10 cellular contexts compared by ENCODE assay signal in the genomic region with DNA sequence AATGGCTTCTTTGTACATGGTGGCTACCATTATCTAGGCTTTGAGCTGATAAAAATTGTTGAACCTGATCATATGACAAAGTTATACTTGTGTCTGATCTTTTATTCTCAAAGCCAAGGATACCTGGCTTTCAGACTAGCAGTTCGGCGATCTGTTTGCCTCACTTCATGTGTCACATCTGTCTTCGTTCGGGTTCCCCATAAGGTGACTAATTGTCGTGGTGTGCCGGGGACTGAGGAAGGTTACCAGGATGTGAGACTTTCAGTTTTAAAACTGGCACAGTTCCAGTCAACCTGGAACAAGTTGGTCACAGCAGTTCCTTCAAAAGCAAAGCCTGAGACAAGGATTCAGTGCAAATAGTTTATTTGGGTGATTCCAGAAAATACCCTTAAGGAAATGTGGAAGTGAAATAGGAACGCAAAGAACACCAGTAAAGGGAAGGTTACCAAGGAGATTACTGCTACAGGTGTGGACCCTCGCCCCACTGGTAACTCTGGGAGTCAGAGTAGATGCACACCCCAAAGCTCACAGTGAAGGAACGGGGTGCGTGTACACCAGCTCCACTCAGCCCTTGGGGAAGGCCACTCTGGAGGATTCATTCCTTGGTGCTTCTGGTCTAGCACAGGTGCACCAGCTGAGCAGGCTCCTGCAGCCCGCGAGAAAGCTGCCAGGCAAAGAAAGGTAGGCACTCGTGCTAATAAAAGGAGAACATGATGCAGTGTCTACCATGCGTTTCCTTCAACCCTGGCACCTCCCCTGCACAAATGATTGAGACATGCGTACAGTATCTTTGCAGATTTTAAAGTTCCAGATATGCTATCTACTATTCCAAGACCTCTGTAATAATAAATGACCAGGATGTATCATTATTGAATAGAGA.
DNase-seq lines count a peak whose midpoint lies in the region; ATAC-seq lines count a peak whose summit lies in the region.
"Had no signal": no experiment of that assay in that cellular context is flagged by ENCODE, and none has a peak within 500 bp of the region (broad histone marks: within the 10 kb centered on the region; RNA-seq: fewer than 3 reads in every experiment).

No MANE protein-coding gene starts in this region.

- H3K27ac ChIP-seq in mucosa of rectum (ENCODE audit: low read depth in 2 of 2, low read length in 2 of 2): peak overlapping the region; percentile 39 to 73

- H3K9me3 ChIP-seq in mucosa of rectum (ENCODE audit: control insufficient read depth in 2 of 2, low read length in 2 of 2): no peaks in the 10 kb centered on the region
- H3K9me3 ChIP-seq in T-helper 17 cell (ENCODE audit: control insufficient read depth, low read length, poor library complexity, severe bottlenecking): no peaks in the 10 kb centered on the region

- H3K4me3 Mint-ChIP-seq in stimulated activated naive CD8-positive, alpha-beta T cell treated with anti-CD3 and anti-CD28 coated beads, Interleukin-15, Interleukin-2, amounts not matched to agents 100 ng/mL and 50 ng/mL, for 24 hours: no peak overlapping the region
- no peak overlapping the region for H3K4me3 Mint-ChIP-seq in T-helper 17 cell

- DNase-seq in activated CD8-positive, alpha-beta memory T cell treated with anti-CD3 and anti-CD28 coated beads for 48 hours (ENCODE audit: low read depth in 2 of 3, low spot score in 2 of 3): peak in 2 of 3 experiments; percentile 18 to 25
- DNase-seq in activated CD8-positive, alpha-beta memory T cell treated with anti-CD3 and anti-CD28 coated beads for 24 hours: no peak
- peak; percentile 76 to 79 for DNase-seq in activated T-cell treated with anti-CD3 and anti-CD28 coated beads, Interleukin-2, amount 50 U/mL, for 48 hours
- DNase-seq in Kasumi-1 (lab: John Stamatoyannopoulos, UW) (no peak), T-helper 17 cell (no peak)
- DNase-seq: central memory CD4-positive, alpha-beta T cell; KBM-7 had no signal

- peaks cover 10 to 17% of the 10 kb centered on the region in 2 donors for H3K4me1 ChIP-seq in mucosa of rectum (ENCODE audit: control insufficient read depth in 2 of 2, insufficient read depth in 2 of 2, low read length in 2 of 2)

- no peaks in the 10 kb centered on the region for H3K9me3 Mint-ChIP-seq in stimulated activated naive CD8-positive, alpha-beta T cell treated with anti-CD3 and anti-CD28 coated beads, Interleukin-15, Interleukin-2, amounts not matched to agents 100 ng/mL and 50 ng/mL, for 24 hours

- H3K27me3 Mint-ChIP-seq in stimulated activated naive CD8-positive, alpha-beta T cell treated with anti-CD3 and anti-CD28 coated beads, Interleukin-15, Interleukin-2, amounts not matched to agents 100 ng/mL and 50 ng/mL, for 24 hours: peaks cover 64% of the 10 kb centered on the region
- H3K27me3 Mint-ChIP-seq in T-helper 17 cell: peaks cover 73% of the 10 kb centered on the region

- peak overlapping the region; percentile 29 for H3K27ac Mint-ChIP-seq in stimulated activated naive CD8-positive, alpha-beta T cell treated with anti-CD3 and anti-CD28 coated beads, Interleukin-15, Interleukin-2, amounts not matched to agents 100 ng/mL and 50 ng/mL, for 24 hours
- no peak overlapping the region for H3K27ac Mint-ChIP-seq in T-helper 17 cell

- ATAC-seq in T-helper 17 cell (no peak), HG02981 (IDR thresholded peaks at IDR 0.05; ENCODE audit: unreplicated experiment) (no peak)

- peak overlapping the region in 1 of 2 donors; percentile 31 for H3K4me3 ChIP-seq in mucosa of rectum (ENCODE audit: low read length in 2 of 2)

- no peaks in the 10 kb centered on the region for H3K36me3 ChIP-seq in mucosa of rectum (ENCODE audit: control insufficient read depth in 2 of 2, insufficient read depth in 2 of 2, low read length in 2 of 2)

- no peaks in the 10 kb centered on the region for H3K36me3 Mint-ChIP-seq in stimulated activated naive CD8-positive, alpha-beta T cell treated with anti-CD3 and anti-CD28 coated beads, Interleukin-15, Interleukin-2, amounts not matched to agents 100 ng/mL and 50 ng/mL, for 24 hours (ENCODE audit: low read depth)
- H3K36me3 Mint-ChIP-seq in T-helper 17 cell (ENCODE audit: low read depth): peaks cover 2% of the 10 kb centered on the region

- H3K27me3 ChIP-seq in mucosa of rectum (ENCODE audit: control insufficient read depth in 2 of 2, insufficient read depth in 2 of 2, low read length in 2 of 2): peaks cover under 1 to 8% of the 10 kb centered on the region in 2 donors

- H3K9ac ChIP-seq in mucosa of rectum (ENCODE audit: low read depth in 1 of 2, low read length in 2 of 2): peak overlapping the region; percentile 5 to 21

- H3K4me1 Mint-ChIP-seq in stimulated activated naive CD8-positive, alpha-beta T cell treated with anti-CD3 and anti-CD28 coated beads, Interleukin-15, Interleukin-2, amounts not matched to agents 100 ng/mL and 50 ng/mL, for 24 hours (ENCODE audit: low read depth): peaks cover 23% of the 10 kb centered on the region
- H3K4me1 Mint-ChIP-seq in T-helper 17 cell: peaks cover 11% of the 10 kb centered on the region

Comparison
In these comparisons a context has a peak if more than half of its experiments do, and no peak if none do; other contexts are left out.
1. DNase-seq: peak in activated CD8-positive, alpha-beta memory T cell treated with anti-CD3 and anti-CD28 coated beads for 48 hours (2 of 3) and activated T-cell treated with anti-CD3 and anti-CD28 coated beads, Interleukin-2, amount 50 U/mL, for 48 hours (2 of 2); none in activated CD8-positive, alpha-beta memory T cell treated with anti-CD3 and anti-CD28 coated beads for 24 hours (single experiment), Kasumi-1 (0 of 2) and T-helper 17 cell (0 of 3).